Comparison of ENCODE assay signal across 8 cellular contexts in genomic region chr11:119101759-119102423, GRCh38. TPM values are rescaled to one million over a fixed set of nuclear protein-coding genes. Genes with fewer than 3 reads are reported as not detected.
DNase-seq lines count a peak whose midpoint lies in the region; ATAC-seq, FAIRE-seq and TF ChIP-seq lines count a peak whose summit lies in the region.

TSS of gene DPAGT1 (minus strand) at chr11:119101853. CDS start at chr11:119101655, 198 bp downstream.

- H4K20me1 ChIP-seq in keratinocyte (ENCODE audit: control insufficient read depth, extremely low read depth, insufficient read depth, low read length), result no peaks in the 10 kb centered on the region

- peaks cover 20% of the 10 kb centered on the region for H3K79me2 ChIP-seq in keratinocyte (ENCODE audit: control insufficient read depth, insufficient read depth, low read length)

- dilution Hi-C loops in keratinocyte (cut with MboI; ENCODE audit: extremely low pct_ligation_motif_present, low sequenced_read_pairs), result no loop called here

- no peaks in the 10 kb centered on the region for H3K9me3 ChIP-seq in keratinocyte (ENCODE audit: control insufficient read depth, low read depth, low read length)

- DNase-seq in AG08396 (ENCODE audit: low spot score) (peak; percentile 85), NCI-H446 treated with DMSO at 0.1 percent for 48 hours (lab: John Stamatoyannopoulos, UW) (peak; percentile 97), cerebellum (ENCODE audit: low spot score) (peak; percentile 94), keratinocyte (ENCODE audit: low read depth, low spot score) (peak; percentile 78)
- DNase-seq in activated CD4-positive, CD25-positive, alpha-beta regulatory T cell treated with anti-CD3 and anti-CD28 coated beads, Interleukin-2, amount 50 U/mL, for 72 hours, result peak; percentile 80
- DNase-seq in stimulated activated CD4-positive, alpha-beta T cell treated with anti-CD3 and anti-CD28 coated beads, Interleukin-12 subunit alpha, Interleukin-12 subunit beta, amount 100 ng/mL, for 48 hours (ENCODE audit: low read depth in 2 of 3, low spot score in 1 of 3), result peak; percentile 79 to 81 (median 80)

- peak within 1 kb of the TSS; percentile 97 for H3K4me2 ChIP-seq in keratinocyte (ENCODE audit: control insufficient read depth, extremely low read depth, insufficient read depth, low read depth, low read length)

- H3K27me3 ChIP-seq in keratinocyte (ENCODE audit: control insufficient read depth, extremely low read depth, insufficient read depth, low read length), result no peaks in the 10 kb centered on the region

- peaks cover 28% of the 10 kb centered on the region for H3K4me1 ChIP-seq in keratinocyte (ENCODE audit: control insufficient read depth, extremely low read depth, insufficient read depth, low read length)

- FAIRE-seq in keratinocyte (lab: Jason Lieb, UNC), result peak; percentile 76

- H3K9me1 ChIP-seq in keratinocyte (ENCODE audit: control insufficient read depth, extremely low read depth, insufficient read depth, low read length), result no peaks in the 10 kb centered on the region

- H3K4me3 ChIP-seq in keratinocyte (ENCODE audit: control insufficient read depth in 2 of 3, extremely low read depth in 1 of 3, insufficient read depth in 2 of 3, low read depth in 1 of 3, low read length in 3 of 3), result peak within 1 kb of the TSS; percentile 82 to 86 (median 86)

- H3K9ac ChIP-seq in keratinocyte (ENCODE audit: control insufficient read depth, extremely low read depth, insufficient read depth, low read length), result peak within 1 kb of the TSS; percentile 91

- H3K27ac ChIP-seq in keratinocyte (ENCODE audit: control insufficient read depth, insufficient read depth, low read length), result peak within 1 kb of the TSS; percentile 99

- ATAC-seq in GM19025 (IDR thresholded peaks at IDR 0.05; ENCODE audit: low read depth, unreplicated experiment) (peak; percentile 84), HG03354 (IDR thresholded peaks at IDR 0.05; ENCODE audit: poor library complexity, severe bottlenecking, unreplicated experiment) (peak; percentile 82)

- H2AFZ ChIP-seq in keratinocyte (ENCODE audit: control insufficient read depth, low read length), result peak within 1 kb of the TSS; percentile 98

- peaks cover 7 to 15% of the 10 kb centered on the region in 2 experiments for H3K36me3 ChIP-seq in keratinocyte (ENCODE audit: control insufficient read depth in 2 of 2, extremely low read depth in 1 of 2, insufficient read depth in 2 of 2, low read length in 2 of 2)

- no peak for TF ChIP-seq CTCF in keratinocyte (optimal IDR thresholded peaks at IDR 0.05 in 1 of 3, IDR thresholded peaks at IDR 0.05 in 1 of 3, conservative IDR thresholded peaks at IDR 0.05 in 1 of 3; ENCODE audit: extremely low read depth in 1 of 3, insufficient read depth in 2 of 3, low read length in 3 of 3)

RNA-seq across cellular contexts. Expression of gene DPAGT1, which starts in this region (rescaled TPM):
- total RNA-seq in cerebellum, result 12.0 TPM
- 59.7 to 75.4 TPM (median 60.4 TPM) in 3 replicates for polyA plus RNA-seq in keratinocyte
- polyA plus RNA-seq in keratinocyte (2011; ENCODE audit: low read depth), result 10.2 TPM
- 35.9 and 52.5 TPM in 2 replicates for polyA plus RNA-seq in keratinocyte (2011; cell fraction: cytosol; rRNA removed)
- polyA plus RNA-seq in keratinocyte (2011; cell fraction: nucleus; rRNA removed), result 189 and 239 TPM in 2 replicates
- 28.4 and 34.3 TPM in 2 replicates for polyA plus RNA-seq in keratinocyte (2012; ENCODE audit: low replicate concordance)
- 91.8 to 112 TPM (median 99.5 TPM) in 3 replicates for polyA minus RNA-seq in keratinocyte
- polyA minus RNA-seq in keratinocyte (2011; cell fraction: cytosol; rRNA and poly(A)+ RNA removed), result 50.5 TPM
- polyA minus RNA-seq in keratinocyte (2011; cell fraction: nucleus; rRNA and poly(A)+ RNA removed), result 85.9 and 92.7 TPM in 2 replicates

Comparison
In these comparisons a context has a peak if more than half of its experiments do, and no peak if none do; other contexts are left out.
1. Peak in every context shown above with its lines: DNase-seq, ATAC-seq, H3K4me3 ChIP-seq and H3K27ac ChIP-seq.